ENCODE assay signal across 1 cellular context in genomic region chr14:75648066-75648838, GRCh38.
TF ChIP-seq lines count a peak whose summit lies in the region.

No MANE protein-coding gene starts in this region.

TF ChIP-seq in HepG2, 621 proteins besides CTCF, POLR2A, EP300 and RAD21 (continued from another document and continues in another):
- TF ChIP-seq ZBTB43 (CRISPR knock-in tag; conservative IDR thresholded peaks at IDR 0.05) (peak; percentile 75), ZNF10 (CRISPR knock-in tag; IDR thresholded peaks at IDR 0.05; ENCODE audit: borderline replicate concordance, low read depth) (no peak), ZNF780A (CRISPR knock-in tag; IDR thresholded peaks at IDR 0.05) (no peak), CENPX (CRISPR knock-in tag; IDR thresholded peaks at IDR 0.05) (no peak), ZNF773 (CRISPR knock-in tag; IDR thresholded peaks at IDR 0.05; ENCODE audit: borderline replicate concordance) (no peak), ZNF720 (CRISPR knock-in tag; IDR thresholded peaks at IDR 0.05) (no peak), MTA1 (CRISPR knock-in tag; IDR thresholded peaks at IDR 0.05; ENCODE audit: borderline replicate concordance) (peak; percentile 71; the same call in 1 of the 2 replicates), U2AF2 (IDR thresholded peaks at IDR 0.05; ENCODE audit: low read depth, low read length) (no peak), RFXAP (CRISPR knock-in tag; IDR thresholded peaks at IDR 0.05; ENCODE audit: borderline replicate concordance) (peak; percentile 81; the same call in 1 of the 2 replicates), ZNF234 (CRISPR knock-in tag; conservative IDR thresholded peaks at IDR 0.05) (no peak), KDM4B (CRISPR knock-in tag; IDR thresholded peaks at IDR 0.05) (peak; percentile 80; the same call in 1 of the 2 replicates), LRRFIP1 (CRISPR knock-in tag; conservative IDR thresholded peaks at IDR 0.05) (no peak), PRMT3 (CRISPR knock-in tag; IDR thresholded peaks at IDR 0.05; ENCODE audit: borderline replicate concordance, low read depth) (no peak), TFAP4 (IDR thresholded peaks at IDR 0.05; ENCODE audit: borderline replicate concordance, low read depth) (peak; percentile 94), STAG1 (CRISPR knock-in tag; IDR thresholded peaks at IDR 0.05) (no peak; the same call in 1 of the 2 replicates), TBX2 (CRISPR knock-in tag; IDR thresholded peaks at IDR 0.05; ENCODE audit: borderline replicate concordance) (peak; percentile 96), ATF5 (CRISPR knock-in tag; IDR thresholded peaks at IDR 0.05; ENCODE audit: low read depth) (no peak), ZUFSP (CRISPR knock-in tag; IDR thresholded peaks at IDR 0.05; ENCODE audit: borderline replicate concordance) (no peak), ZNF670 (CRISPR knock-in tag; IDR thresholded peaks at IDR 0.05; ENCODE audit: borderline replicate concordance) (no peak; the same call in 1 of the 2 replicates), PCBP1 (IDR thresholded peaks at IDR 0.05; ENCODE audit: borderline replicate concordance, low read depth, low read length) (no peak), NCOA1 (CRISPR knock-in tag; IDR thresholded peaks at IDR 0.05) (no peak), KDM5B (CRISPR knock-in tag; IDR thresholded peaks at IDR 0.05; ENCODE audit: borderline replicate concordance) (no peak; the same call in 1 of the 2 replicates), BRF2 (CRISPR knock-in tag; IDR thresholded peaks at IDR 0.05) (no peak; the same call in 1 of the 2 replicates), GLMP (CRISPR knock-in tag; IDR thresholded peaks at IDR 0.05; ENCODE audit: borderline replicate concordance) (no peak), AGO2 (optimal IDR thresholded peaks at IDR 0.05; ENCODE audit: low read depth, low read length) (no peak), ZNF564 (CRISPR knock-in tag; IDR thresholded peaks at IDR 0.05) (peak; percentile 59; the same call in 1 of the 2 replicates), ZNF501 (CRISPR knock-in tag; IDR thresholded peaks at IDR 0.05) (no peak), ZNF772 (CRISPR knock-in tag; IDR thresholded peaks at IDR 0.05) (peak; percentile 90), ZNF687 (CRISPR knock-in tag; IDR thresholded peaks at IDR 0.05) (peak; percentile 59; the same call in 1 of the 2 replicates), ZNF44 (CRISPR knock-in tag; IDR thresholded peaks at IDR 0.05) (no peak), MIER2 (CRISPR knock-in tag; IDR thresholded peaks at IDR 0.05) (peak; percentile 84), PAX8 (CRISPR knock-in tag; IDR thresholded peaks at IDR 0.05; ENCODE audit: borderline replicate concordance) (no peak), PRDM10 (CRISPR knock-in tag; IDR thresholded peaks at IDR 0.05; ENCODE audit: low read depth) (peak; percentile 94), MAFK (conservative IDR thresholded peaks at IDR 0.05 in 1 of 2, IDR thresholded peaks at IDR 0.05 in 1 of 2; ENCODE audit: low read length in 2 of 2) (0 out of 4 replicates have a peak, but pooled peaks of 1 of the 2 experiments have one; percentile 11), ZNF569 (CRISPR knock-in tag; IDR thresholded peaks at IDR 0.05; ENCODE audit: borderline replicate concordance) (no peak), ZBED4 (CRISPR knock-in tag; IDR thresholded peaks at IDR 0.05; ENCODE audit: borderline replicate concordance) (peak; percentile 63; the same call in 1 of the 2 replicates), FOXK1 (CRISPR knock-in tag; IDR thresholded peaks at IDR 0.05; ENCODE audit: borderline replicate concordance, low read depth) (peak; percentile 94; the same call in 1 of the 2 replicates)
